In genomic region chr1:174191255-174191906, GRCh38 we compare ENCODE assay signal across 11 cellular contexts. TPM values are rescaled to one million over a fixed set of nuclear protein-coding genes. Genes with fewer than 3 reads are reported as not detected.
DNase-seq lines count a peak whose midpoint lies in the region; ATAC-seq and TF ChIP-seq lines count a peak whose summit lies in the region.
"Had no signal": no experiment of that assay in that cellular context is flagged by ENCODE, and none has a peak within 500 bp of the region (broad histone marks: within the 10 kb centered on the region; RNA-seq: fewer than 3 reads in every experiment).

No MANE protein-coding gene starts in this region.

- H3K4me1 Mint-ChIP-seq in CD4-positive, CD25-positive, alpha-beta regulatory T cell: peaks cover 32 to 64% (median 43%) of the 10 kb centered on the region in 4 donors

- H3K9ac ChIP-seq in mesenchymal stem cell (ENCODE audit: low read length): peak overlapping the region; percentile 38
- H3K9ac ChIP-seq in colonic mucosa (ENCODE audit: low read depth in 2 of 2, low read length in 2 of 2): no peak overlapping the region

- CTCF ChIA-PET in GM10248 (lab: Yijun Ruan, JAX): interaction anchor here (1.0 to 1.9 kb wide), 6 partner anchors 8 to 95 kb away, joined by 3 to 6 read pairs (median 4); no protein-coding TSS in a partner anchor

- no peak overlapping the region for H3K23ac ChIP-seq in mesenchymal stem cell (ENCODE audit: low read length in 2 of 2)

- no peak overlapping the region for H3K27ac ChIP-seq in CD4-positive, CD25-positive, alpha-beta regulatory T cell (ENCODE audit: insufficient read depth, low read length, poor library complexity, severe bottlenecking)
- H3K27ac ChIP-seq in mesenchymal stem cell (ENCODE audit: low read length, poor library complexity, severe bottlenecking) (no peak overlapping the region), colonic mucosa (no peak overlapping the region)
- H3K27ac ChIP-seq: gastrocnemius medialis had no signal

- no peaks in the 10 kb centered on the region for H3K27me3 ChIP-seq in CD4-positive, CD25-positive, alpha-beta regulatory T cell (ENCODE audit: control insufficient read depth, insufficient read depth, low read length)
- H3K27me3 ChIP-seq in mesenchymal stem cell (ENCODE audit: control insufficient read depth in 1 of 2, insufficient read depth in 1 of 2, low read length in 2 of 2) (no peaks in the 10 kb centered on the region), colonic mucosa (no peaks in the 10 kb centered on the region)
- H3K27me3 ChIP-seq: ascending aorta, gastrocnemius medialis had no signal

- H3K36me3 Mint-ChIP-seq in CD4-positive, CD25-positive, alpha-beta regulatory T cell: no peaks in the 10 kb centered on the region

- no peaks in the 10 kb centered on the region for H3K27me3 Mint-ChIP-seq in CD4-positive, CD25-positive, alpha-beta regulatory T cell

- TF ChIP-seq EP300 in Ishikawa (IDR thresholded peaks at IDR 0.05; ENCODE audit: borderline replicate concordance): no peak

- no peak overlapping the region for H2AFZ ChIP-seq in mesenchymal stem cell (ENCODE audit: low read depth, low read length)

- H3K4me2 ChIP-seq in mesenchymal stem cell (ENCODE audit: low read length, poor library complexity, severe bottlenecking): no peak overlapping the region

- H3K27ac Mint-ChIP-seq in CD4-positive, CD25-positive, alpha-beta regulatory T cell: peak overlapping the region in 2 of 3 donors; percentile 15 to 43

- H3K79me1 ChIP-seq in mesenchymal stem cell (replicated peaks; ENCODE audit: low read length, poor library complexity, severe bottlenecking): peaks cover 21% of the 10 kb centered on the region

- peaks cover 7% of the 10 kb centered on the region for H3K4me1 ChIP-seq in CD4-positive, CD25-positive, alpha-beta regulatory T cell (ENCODE audit: control insufficient read depth, insufficient read depth, low read length, poor library complexity, severe bottlenecking)
- no peaks in the 10 kb centered on the region for H3K4me1 ChIP-seq in mesenchymal stem cell (ENCODE audit: control insufficient read depth, insufficient read depth, low read depth, low read length)
- H3K4me1 ChIP-seq in colonic mucosa: no peaks in the 10 kb centered on the region
- H3K4me1 ChIP-seq: gastrocnemius medialis had no signal

- H3K18ac ChIP-seq in mesenchymal stem cell (ENCODE audit: low read depth in 1 of 2, low read length in 2 of 2): no peak overlapping the region

- H2BK120ac ChIP-seq in mesenchymal stem cell (ENCODE audit: low read depth, low read length): no peak overlapping the region

- no peak overlapping the region for H3K4ac ChIP-seq in mesenchymal stem cell (ENCODE audit: low read depth in 1 of 2, low read length in 2 of 2)

- no peak overlapping the region for H4K8ac ChIP-seq in mesenchymal stem cell (ENCODE audit: low read length)

- H2BK15ac ChIP-seq in mesenchymal stem cell (ENCODE audit: low read depth, poor library complexity, severe bottlenecking): no peak overlapping the region

- whole genome bisulfite sequencing in mesenchymal stem cell: 98% methylated on average over 3 of the region's 4 CpGs

- no peak overlapping the region for H2BK5ac ChIP-seq in mesenchymal stem cell (ENCODE audit: low read depth, low read length, poor library complexity, severe bottlenecking)

- H3K4me3 Mint-ChIP-seq in CD4-positive, CD25-positive, alpha-beta regulatory T cell: no peak overlapping the region

- peaks cover 0 to 8% (median 0%) of the 10 kb centered on the region in 7 donors for H3K9me3 Mint-ChIP-seq in CD4-positive, CD25-positive, alpha-beta regulatory T cell

- no peak for TF ChIP-seq CTCF in choroid plexus epithelial cell (conservative IDR thresholded peaks at IDR 0.05; ENCODE audit: low read depth, low read length)
- no peak for TF ChIP-seq CTCF in colonic mucosa (IDR thresholded peaks at IDR 0.05)
- TF ChIP-seq CTCF in GM10248 (IDR thresholded peaks at IDR 0.05; ENCODE audit: control extremely low read depth, extremely low read depth, low read depth, missing control alignments): no peak

- no peak overlapping the region for H2AK5ac ChIP-seq in mesenchymal stem cell (ENCODE audit: low read length, severe bottlenecking)

- no peaks in the 10 kb centered on the region for H3K36me3 ChIP-seq in CD4-positive, CD25-positive, alpha-beta regulatory T cell (ENCODE audit: control insufficient read depth, insufficient read depth, low read length)
- H3K36me3 ChIP-seq in mesenchymal stem cell (ENCODE audit: control insufficient read depth in 1 of 2, insufficient read depth in 2 of 2, low read depth in 1 of 2, low read length in 2 of 2) (no peaks in the 10 kb centered on the region), colonic mucosa (no peaks in the 10 kb centered on the region)
- H3K36me3 ChIP-seq: ascending aorta, gastrocnemius medialis had no signal

- ATAC-seq in CD4-positive, CD25-positive, alpha-beta regulatory T cell (ENCODE audit: low read depth in 2 of 2): no peak
- ATAC-seq in HG02610 (IDR thresholded peaks at IDR 0.05; ENCODE audit: unreplicated experiment): no peak
- ATAC-seq: gastrocnemius medialis had no signal

- peak overlapping the region; percentile 2 for H3K4me3 ChIP-seq in CD4-positive, CD25-positive, alpha-beta regulatory T cell (ENCODE audit: low read depth, low read length)
- no peak overlapping the region for H3K4me3 ChIP-seq in choroid plexus epithelial cell (ENCODE audit: low read depth, low read length)
- no peak overlapping the region for H3K4me3 ChIP-seq in mesenchymal stem cell (ENCODE audit: insufficient read depth in 1 of 2, low read depth in 1 of 2, low read length in 2 of 2)
- H3K4me3 ChIP-seq in colonic mucosa: no peak overlapping the region
- H3K4me3 ChIP-seq: ascending aorta, gastrocnemius medialis had no signal

- intact Hi-C loops in colonic mucosa (cut with DNase I): no loop called here

- TF ChIP-seq RAD21 in Ishikawa (IDR thresholded peaks at IDR 0.05; ENCODE audit: low read depth): no peak

- H2BK12ac ChIP-seq in mesenchymal stem cell (ENCODE audit: low read length in 2 of 2): no peak overlapping the region

- H3K14ac ChIP-seq in mesenchymal stem cell (ENCODE audit: low read length in 2 of 2): no peak overlapping the region

- POLR2A ChIA-PET in GM10248 (lab: Yijun Ruan, JAX): no interaction called here

- no peaks in the 10 kb centered on the region for H3K9me3 ChIP-seq in CD4-positive, CD25-positive, alpha-beta regulatory T cell (ENCODE audit: control insufficient read depth in 2 of 2, low read length in 2 of 2)
- H3K9me3 ChIP-seq in mesenchymal stem cell (ENCODE audit: control insufficient read depth, low read length): peaks cover 8% of the 10 kb centered on the region
- H3K9me3 ChIP-seq in colonic mucosa: no peaks in the 10 kb centered on the region
- H3K9me3 ChIP-seq: gastrocnemius medialis had no signal

- H4K91ac ChIP-seq in mesenchymal stem cell (ENCODE audit: low read length): no peak overlapping the region

- no peak for DNase-seq in CD4-positive, CD25-positive, alpha-beta regulatory T cell
- peak; percentile 61 for DNase-seq in choroid plexus epithelial cell (ENCODE audit: low read depth)
- no peak for DNase-seq in mesenchymal stem cell
- no peak for DNase-seq in colonic mucosa
- DNase-seq in GOT3 (lab: John Stamatoyannopoulos, UW): no peak
- no peak for DNase-seq in GM10248 (ENCODE audit: extremely low spot score)
- DNase-seq: gastrocnemius medialis, NCI-H1694 treated with DMSO at 0.1 percent for 48 hours had no signal

TF ChIP-seq in Ishikawa, 13 proteins besides CTCF, POLR2A, EP300 and RAD21:
- 0 out of 2 replicates have a peak, but pooled peaks have one; percentile 16 for TF ChIP-seq TEAD4 (IDR thresholded peaks at IDR 0.05)
- no peak for TF ChIP-seq MAX (IDR thresholded peaks at IDR 0.05)

RNA-seq across cellular contexts. Expression of gene RABGAP1L, which starts 32.1 kb away (rescaled TPM):
- 118 TPM for total RNA-seq in CD4-positive, CD25-positive, alpha-beta regulatory T cell
- 10 to 100 TPM; 69.7 to 92.6 (median 78.9) TPM for polyA plus RNA-seq in CD4-positive, CD25-positive, alpha-beta regulatory T cell
- 14.2 TPM for polyA plus RNA-seq in mesenchymal stem cell (2013, experiment 1 of 2)
- polyA plus RNA-seq in mesenchymal stem cell (2013, experiment 2 of 2): 15.5 TPM
- 10 to 100 TPM; 50.3 to 87.0 TPM for total RNA-seq in colonic mucosa
